In the genomic region with DNA sequence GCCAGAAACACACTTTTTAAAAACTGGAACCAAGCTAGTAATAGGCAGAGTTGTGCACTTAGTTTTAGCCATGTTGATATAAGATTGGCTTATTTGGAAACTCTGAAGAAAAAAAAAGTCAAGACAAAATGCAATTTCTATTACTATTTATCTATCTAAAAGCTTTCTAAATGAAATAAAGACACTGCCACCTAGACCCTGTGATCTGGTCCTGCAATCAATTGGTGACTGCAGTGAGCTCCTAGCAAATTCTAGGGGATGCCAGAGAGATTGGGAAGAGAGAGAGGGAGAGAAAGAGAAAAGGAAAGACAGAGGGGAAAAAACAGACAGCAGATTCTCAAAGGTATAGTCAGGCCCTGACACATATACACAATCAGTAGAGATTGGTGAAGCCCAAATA, we compare ENCODE assay signal across 22 cellular contexts. TPM values are rescaled to one million over a fixed set of nuclear protein-coding genes. Genes with fewer than 3 reads are reported as not detected.
DNase-seq lines count a peak whose midpoint lies in the region; ATAC-seq and TF ChIP-seq lines count a peak whose summit lies in the region.
"Had no signal": no experiment of that assay in that cellular context is flagged by ENCODE, and none has a peak within 500 bp of the region (broad histone marks: within the 10 kb centered on the region; RNA-seq: fewer than 3 reads in every experiment).

No MANE protein-coding gene starts in this region.

- H3K4me2 ChIP-seq in Loucy (ENCODE audit: low read depth, low read length, poor library complexity, severe bottlenecking) (no peak overlapping the region), trophoblast cell (ENCODE audit: low read length) (no peak overlapping the region)

- peak; percentile 23; the same call in 1 of the 2 replicates for TF ChIP-seq CTCF in A673 (conservative IDR thresholded peaks at IDR 0.05; ENCODE audit: low read depth, low read length)
- TF ChIP-seq CTCF in Loucy (conservative IDR thresholded peaks at IDR 0.05; ENCODE audit: low read length), result peak; percentile 23
- 0 out of 2 replicates have a peak, but pooled peaks have one; percentile 11 for TF ChIP-seq CTCF in WERI-Rb-1 (IDR thresholded peaks at IDR 0.05; ENCODE audit: low read depth, low read length)
- TF ChIP-seq CTCF in colonic mucosa (IDR thresholded peaks at IDR 0.05), result no peak

- H3K9ac ChIP-seq in Loucy (ENCODE audit: low read depth, low read length, poor library complexity, severe bottlenecking) (no peak overlapping the region), trophoblast cell (ENCODE audit: low read length) (no peak overlapping the region), colonic mucosa (ENCODE audit: low read depth in 2 of 2, low read length in 2 of 2) (no peak overlapping the region)

- no peak overlapping the region for H2BK12ac ChIP-seq in trophoblast cell (ENCODE audit: low read length)

- ATAC-seq in left lobe of liver, result peak; percentile 69
- ATAC-seq in GM21526 (IDR thresholded peaks at IDR 0.05; ENCODE audit: low FRiP score, unreplicated experiment), result no peak
- ATAC-seq: GM12878 had no signal

- H3K79me1 ChIP-seq in trophoblast cell (ENCODE audit: low read length), result no peaks in the 10 kb centered on the region

- no peak overlapping the region for H4K12ac ChIP-seq in trophoblast cell (ENCODE audit: low read depth, low read length)

- H2BK5ac ChIP-seq in trophoblast cell (ENCODE audit: low read depth, low read length, poor library complexity), result no peak overlapping the region

- H3K14ac ChIP-seq in trophoblast cell (ENCODE audit: low read length), result no peak overlapping the region

- H3K79me2 ChIP-seq in Loucy (ENCODE audit: insufficient read depth, low read length) (no peaks in the 10 kb centered on the region), trophoblast cell (ENCODE audit: control insufficient read depth, insufficient read depth, low read length, poor library complexity) (no peaks in the 10 kb centered on the region)

- H3K23ac ChIP-seq in trophoblast cell (ENCODE audit: low read length), result no peak overlapping the region

- intact Hi-C loops in A673 (cut with micrococcal nuclease; ENCODE audit: unreplicated experiment), result no loop called here
- intact Hi-C loops in colonic mucosa (cut with DNase I), result no loop called here

- no peak overlapping the region for H2BK120ac ChIP-seq in trophoblast cell (ENCODE audit: insufficient read depth, low read length, poor library complexity)

- no peaks in the 10 kb centered on the region for H3K9me2 ChIP-seq in Loucy (replicated peaks; ENCODE audit: low read depth, low read length)

- DNase-seq in A673 (ENCODE audit: low spot score) (no peak), WERI-Rb-1 (no peak), left lobe of liver (ENCODE audit: low spot score) (no peak), trophoblast cell (no peak), colonic mucosa (no peak)
- DNase-seq: ACHN; C1 segment of cervical spinal cord; CD4-positive, CD25-positive, alpha-beta regulatory T cell; CD8-positive, alpha-beta memory T cell; COR-L47; DMS 273 treated with DMSO at 0.1 percent for 48 hours; DMS53; DND-41; EL; HCEC 1CT; KG1 had no signal

- CTCF ChIA-PET in A673 (lab: Charles Lee), result no interaction called here

- H2AK5ac ChIP-seq in trophoblast cell (ENCODE audit: low read length), result no peak overlapping the region

- H4K20me1 ChIP-seq in Loucy (ENCODE audit: insufficient read depth, low read length, poor library complexity, severe bottlenecking), result no peaks in the 10 kb centered on the region

- no peak overlapping the region for H3K18ac ChIP-seq in trophoblast cell (ENCODE audit: low read length)

- BruUV-seq in A673 (replicated peaks; lab: Mats Ljungman, UMichigan), result no TSS peak

- H4K8ac ChIP-seq in trophoblast cell (ENCODE audit: low read depth, low read length), result no peak overlapping the region

- H2AFZ ChIP-seq in Loucy (ENCODE audit: low read length) (no peak overlapping the region), trophoblast cell (ENCODE audit: insufficient read depth, low read length, poor library complexity) (no peak overlapping the region)

- H4K91ac ChIP-seq in trophoblast cell (ENCODE audit: low read depth, low read length), result no peak overlapping the region

- POLR2A ChIA-PET in A673 (lab: Charles Lee; ENCODE audit: low non-redundant PET), result no interaction called here

- no peaks in the 10 kb centered on the region for H3K9me3 ChIP-seq in A673 (ENCODE audit: low read depth, low read length, poor library complexity, severe bottlenecking)
- no peaks in the 10 kb centered on the region for H3K9me3 ChIP-seq in Loucy (ENCODE audit: insufficient read depth, low read depth, low read length)
- no peaks in the 10 kb centered on the region for H3K9me3 ChIP-seq in WERI-Rb-1 (ENCODE audit: severe bottlenecking)
- no peaks in the 10 kb centered on the region for H3K9me3 ChIP-seq in trophoblast cell (ENCODE audit: insufficient read depth, low read depth, low read length)
- H3K9me3 ChIP-seq in colonic mucosa, result no peaks in the 10 kb centered on the region
- H3K9me3 ChIP-seq: BE2C had no signal

- H3K27ac ChIP-seq in A673 (ENCODE audit: low read depth, low read length, poor library complexity, severe bottlenecking) (no peak overlapping the region), WERI-Rb-1 (no peak overlapping the region), trophoblast cell (ENCODE audit: low read depth, low read length) (no peak overlapping the region), colonic mucosa (no peak overlapping the region)

- H3K4me1 ChIP-seq in A673 (ENCODE audit: insufficient read depth, low read length, poor library complexity, severe bottlenecking), result no peaks in the 10 kb centered on the region
- H3K4me1 ChIP-seq in Loucy (ENCODE audit: insufficient read depth, low read length, poor library complexity, severe bottlenecking), result peaks cover 28% of the 10 kb centered on the region
- H3K4me1 ChIP-seq in trophoblast cell (ENCODE audit: control insufficient read depth in 1 of 2, insufficient read depth in 2 of 2, low read length in 2 of 2), result no peaks in the 10 kb centered on the region
- H3K4me1 ChIP-seq in colonic mucosa, result no peaks in the 10 kb centered on the region

- H3K4me3 ChIP-seq in A673 (ENCODE audit: low read depth, low read length, poor library complexity, severe bottlenecking) (no peak overlapping the region), Loucy (ENCODE audit: low read length, poor library complexity, severe bottlenecking) (no peak overlapping the region), WERI-Rb-1 (ENCODE audit: low read depth, low read length) (no peak overlapping the region), trophoblast cell (ENCODE audit: low read depth, low read length) (no peak overlapping the region), colonic mucosa (no peak overlapping the region)
- H3K4me3 ChIP-seq: GM12878 had no signal

- H3K27me3 ChIP-seq in A673 (replicated peaks; ENCODE audit: insufficient read depth, low read depth, low read length, poor library complexity) (no peaks in the 10 kb centered on the region), Loucy (ENCODE audit: insufficient read depth, low read length, poor library complexity, severe bottlenecking) (no peaks in the 10 kb centered on the region), WERI-Rb-1 (ENCODE audit: insufficient read depth, low read depth, severe bottlenecking) (no peaks in the 10 kb centered on the region), trophoblast cell (ENCODE audit: insufficient read depth, low read length) (no peaks in the 10 kb centered on the region), colonic mucosa (no peaks in the 10 kb centered on the region)
- H3K27me3 ChIP-seq: BE2C had no signal

- H3K36me3 ChIP-seq in A673 (ENCODE audit: insufficient read depth, low read length, poor library complexity, severe bottlenecking), result no peaks in the 10 kb centered on the region
- H3K36me3 ChIP-seq in Loucy (ENCODE audit: insufficient read depth, low read length), result no peaks in the 10 kb centered on the region
- no peaks in the 10 kb centered on the region for H3K36me3 ChIP-seq in WERI-Rb-1
- H3K36me3 ChIP-seq in trophoblast cell (ENCODE audit: control insufficient read depth in 1 of 2, insufficient read depth in 2 of 2, low read length in 2 of 2), result no peaks in the 10 kb centered on the region
- H3K36me3 ChIP-seq in colonic mucosa, result no peaks in the 10 kb centered on the region
- H3K36me3 ChIP-seq: BE2C had no signal

- H3K4ac ChIP-seq in trophoblast cell (ENCODE audit: low read depth, low read length), result no peak overlapping the region

- no peaks in the 10 kb centered on the region for H3F3A ChIP-seq in Loucy (ENCODE audit: low read depth)

RNA-seq across cellular contexts. Expression of a gene that starts 25.3 kb away (rescaled TPM):
- total RNA-seq in A673 (2021) (0.34 and 0.50 TPM in 2 replicates), left lobe of liver (0.10 TPM), colonic mucosa (1 to 10 TPM in 1 of 2 donors, under 1 TPM in 1; 0.40 to 1.6 TPM)
- 1.9 and 2.2 TPM in 2 replicates for polyA plus RNA-seq in trophoblast cell (2013)
- total RNA-seq: CD4-positive, CD25-positive, alpha-beta regulatory T cell; CD8-positive, alpha-beta memory T cell; G401 had no signal
- polyA plus RNA-seq: CD4-positive, CD25-positive, alpha-beta regulatory T cell; CD8-positive, alpha-beta memory T cell; IgD-negative memory B cell had no signal
